In genomic region chr6:118298476-118298875, GRCh38 we compare ENCODE assay signal across 14 cellular contexts.
DNase-seq lines count a peak whose midpoint lies in the region; ATAC-seq and TF ChIP-seq lines count a peak whose summit lies in the region.
"Had no signal": no experiment of that assay in that cellular context is flagged by ENCODE, and none has a peak within 500 bp of the region (broad histone marks: within the 10 kb centered on the region; RNA-seq: fewer than 3 reads in every experiment).

No MANE protein-coding gene starts in this region.

- no peak overlapping the region for H3K9ac ChIP-seq in mesenchymal stem cell (ENCODE audit: low read length)

- H4K8ac ChIP-seq in mesenchymal stem cell (ENCODE audit: low read length) = peak overlapping the region; percentile 72

- no peak overlapping the region for H3K4me3 Mint-ChIP-seq in activated naive CD8-positive, alpha-beta T cell treated with anti-CD3 and anti-CD28 coated beads for 36 hours

- no peak overlapping the region for H2BK15ac ChIP-seq in mesenchymal stem cell (ENCODE audit: low read depth, poor library complexity, severe bottlenecking)

- peak; percentile 2 for ATAC-seq in aorta (ENCODE audit: low FRiP score)

- H2BK5ac ChIP-seq in mesenchymal stem cell (ENCODE audit: low read depth, low read length, poor library complexity, severe bottlenecking) = no peak overlapping the region

- no peak overlapping the region for H3K4me2 ChIP-seq in mesenchymal stem cell (ENCODE audit: low read length, poor library complexity, severe bottlenecking)

- no peak for TF ChIP-seq CTCF in coronary artery (IDR thresholded peaks at IDR 0.05)

- H3K4me1 ChIP-seq in mesenchymal stem cell (ENCODE audit: control insufficient read depth, insufficient read depth, low read depth, low read length) (no peaks in the 10 kb centered on the region), aorta (ENCODE audit: control insufficient read depth in 1 of 2, insufficient read depth in 2 of 2, low read length in 2 of 2) (peaks cover 5 to 9% of the 10 kb centered on the region in 2 donors)

- no peaks in the 10 kb centered on the region for H3K9me3 Mint-ChIP-seq in activated naive CD8-positive, alpha-beta T cell treated with anti-CD3 and anti-CD28 coated beads for 36 hours

- H3K23ac ChIP-seq in mesenchymal stem cell (ENCODE audit: low read length in 2 of 2) = no peak overlapping the region

- H3K27me3 Mint-ChIP-seq in activated naive CD8-positive, alpha-beta T cell treated with anti-CD3 and anti-CD28 coated beads for 36 hours = peaks cover 3% of the 10 kb centered on the region

- DNase-seq in M059J (ENCODE audit: low read depth) (peak; percentile 16), coronary artery (ENCODE audit: low spot score) (no peak), mesenchymal stem cell (peak; percentile 51), aorta (no peak), DMS79 treated with DMSO at 0.1 percent for 48 hours (lab: John Stamatoyannopoulos, UW) (no peak)
- no peak for DNase-seq in activated naive CD8-positive, alpha-beta T cell treated with anti-CD3 and anti-CD28 coated beads for 36 hours
- no peak for DNase-seq in stimulated activated CD4-positive, alpha-beta T cell treated with anti-CD3 and anti-CD28 coated beads, Interleukin-12 subunit alpha, Interleukin-12 subunit beta, amount 100 ng/mL, for 4 hours
- DNase-seq: COR-L47, DMS153, H7, NCI-H1417 treated with DMSO at 0.1 percent for 48 hours, NCI-H1930, SHP77 had no signal

- H3K14ac ChIP-seq in mesenchymal stem cell (ENCODE audit: low read length in 2 of 2) = no peak overlapping the region

- no peaks in the 10 kb centered on the region for H3K9me3 ChIP-seq in mesenchymal stem cell (ENCODE audit: control insufficient read depth, low read length)
- H3K9me3 ChIP-seq in aorta (ENCODE audit: control insufficient read depth, low read length) = no peaks in the 10 kb centered on the region

- no peaks in the 10 kb centered on the region for H3K4me1 Mint-ChIP-seq in activated naive CD8-positive, alpha-beta T cell treated with anti-CD3 and anti-CD28 coated beads for 36 hours

- H4K91ac ChIP-seq in mesenchymal stem cell (ENCODE audit: low read length) = peak overlapping the region; percentile 39

- H3K4me3 ChIP-seq in coronary artery (no peak overlapping the region), mesenchymal stem cell (ENCODE audit: insufficient read depth in 1 of 2, low read depth in 1 of 2, low read length in 2 of 2) (no peak overlapping the region), aorta (ENCODE audit: low read length in 2 of 2) (no peak overlapping the region)

- H3K27me3 ChIP-seq in mesenchymal stem cell (ENCODE audit: control insufficient read depth in 1 of 2, insufficient read depth in 1 of 2, low read length in 2 of 2) (no peaks in the 10 kb centered on the region), aorta (ENCODE audit: control insufficient read depth in 1 of 2, insufficient read depth in 2 of 2, low read length in 1 of 2) (no peaks in the 10 kb centered on the region)

- H3K27ac ChIP-seq in coronary artery (peak overlapping the region; percentile 70 to 71), mesenchymal stem cell (ENCODE audit: low read length, poor library complexity, severe bottlenecking) (no peak overlapping the region), aorta (ENCODE audit: low read depth in 1 of 2, low read length in 2 of 2) (peak overlapping the region; percentile 88 to 91)
- H3K27ac ChIP-seq: HL-60 had no signal

- intact Hi-C loops in aorta (cut with DNase I) = loop anchor here in 1 of 2 donors (10.0 kb wide), 1 partner anchor 86 kb away; no protein-coding TSS in a partner anchor

- no peak overlapping the region for H2AFZ ChIP-seq in mesenchymal stem cell (ENCODE audit: low read depth, low read length)

- peak overlapping the region in 1 of 2 experiments; percentile 58 for H3K4ac ChIP-seq in mesenchymal stem cell (ENCODE audit: low read depth in 1 of 2, low read length in 2 of 2)

- H2AK5ac ChIP-seq in mesenchymal stem cell (ENCODE audit: low read length, severe bottlenecking) = no peak overlapping the region

- H3K36me3 ChIP-seq in mesenchymal stem cell (ENCODE audit: control insufficient read depth in 1 of 2, insufficient read depth in 2 of 2, low read depth in 1 of 2, low read length in 2 of 2) = no peaks in the 10 kb centered on the region
- no peaks in the 10 kb centered on the region for H3K36me3 ChIP-seq in aorta (ENCODE audit: control insufficient read depth in 1 of 2, insufficient read depth in 2 of 2, low read length in 1 of 2)

- no peak overlapping the region for H2BK12ac ChIP-seq in mesenchymal stem cell (ENCODE audit: low read length in 2 of 2)

- peak overlapping the region; percentile 61 for H2BK120ac ChIP-seq in mesenchymal stem cell (ENCODE audit: low read depth, low read length)

- no peak overlapping the region for H3K27ac Mint-ChIP-seq in activated naive CD8-positive, alpha-beta T cell treated with anti-CD3 and anti-CD28 coated beads for 36 hours

- peak overlapping the region; percentile 45 to 73 for H3K18ac ChIP-seq in mesenchymal stem cell (ENCODE audit: low read depth in 1 of 2, low read length in 2 of 2)

- WGBS in mesenchymal stem cell = 70% methylated on average over 2 of the region's 2 CpGs
- 29 to 44% methylated on average over 2 of the region's 2 CpGs for WGBS in aorta, 2 donors

- no peaks in the 10 kb centered on the region for H3K36me3 Mint-ChIP-seq in activated naive CD8-positive, alpha-beta T cell treated with anti-CD3 and anti-CD28 coated beads for 36 hours

- no peaks in the 10 kb centered on the region for H3K79me1 ChIP-seq in mesenchymal stem cell (replicated peaks; ENCODE audit: low read length, poor library complexity, severe bottlenecking)

Comparison
In these comparisons a context has a peak if more than half of its experiments do, and no peak if none do; other contexts are left out.
1. DNase-seq: peak in M059J (single experiment) and mesenchymal stem cell (single experiment); none in coronary artery (single experiment), aorta (0 of 2), activated naive CD8-positive, alpha-beta T cell treated with anti-CD3 and anti-CD28 coated beads for 36 hours (single experiment), DMS79 treated with DMSO at 0.1 percent for 48 hours (single experiment) and stimulated activated CD4-positive, alpha-beta T cell treated with anti-CD3 and anti-CD28 coated beads, Interleukin-12 subunit alpha, Interleukin-12 subunit beta, amount 100 ng/mL, for 4 hours (single experiment).